In the genomic region with DNA sequence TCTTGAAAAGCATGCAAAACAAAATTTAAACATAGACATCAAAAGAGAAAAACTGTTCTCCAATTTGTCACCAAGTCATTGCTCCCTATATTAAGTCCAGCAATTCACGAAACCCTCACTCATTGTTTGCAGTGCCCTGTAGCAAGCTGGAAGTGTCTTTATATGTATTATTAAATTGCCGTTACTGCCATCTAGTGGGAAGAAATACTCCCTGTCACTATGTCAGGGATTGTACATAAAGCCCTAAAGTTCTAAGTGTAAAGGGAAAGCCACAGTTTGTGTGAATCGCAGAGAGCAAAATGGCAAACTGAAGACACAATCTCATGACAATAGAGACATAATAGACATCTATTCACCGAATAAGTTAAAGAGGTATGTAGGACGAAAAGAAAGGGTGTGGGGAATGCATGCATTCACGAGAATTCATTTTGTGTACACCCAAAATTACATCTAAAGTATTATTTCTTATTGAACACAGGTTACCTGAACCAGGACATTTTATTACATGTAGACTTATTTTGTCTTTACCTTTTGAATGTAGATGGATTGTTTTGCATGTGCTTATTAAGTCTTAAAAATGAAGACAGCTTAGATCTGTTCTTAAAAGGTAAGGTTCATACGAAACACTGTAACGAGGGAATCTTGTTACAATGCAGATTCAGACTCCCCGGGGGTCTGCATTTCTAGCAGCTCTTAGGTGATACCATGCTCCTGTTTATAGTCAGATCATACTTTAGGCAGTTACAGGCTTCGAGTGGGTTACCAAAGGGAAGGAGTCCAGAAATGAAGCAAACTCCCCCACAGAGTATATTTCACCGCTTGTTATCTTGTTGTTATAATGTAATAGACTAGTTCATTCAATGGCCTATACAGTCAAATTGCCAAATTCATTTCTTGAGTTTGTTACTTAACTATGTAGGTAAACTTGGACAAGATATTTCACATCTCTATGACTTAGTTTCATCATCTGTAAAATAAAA, we compare ENCODE assay signal across 8 cellular contexts.
A peak's percentile ranks its signal among the peaks of the same experiment; 100 is the strongest.
DNase-seq lines count a peak whose midpoint lies in the region; ATAC-seq, FAIRE-seq and TF ChIP-seq lines count a peak whose summit lies in the region.

No MANE protein-coding gene starts in this region.

- no peak for TF ChIP-seq POLR2A in spleen (IDR thresholded peaks at IDR 0.05)

- H3K36me3 ChIP-seq in spleen = no peaks in the 10 kb centered on the region

- H3K27ac ChIP-seq in spleen = no peak overlapping the region

- TF ChIP-seq CTCF in spleen (IDR thresholded peaks at IDR 0.05 in 8 of 11, conservative IDR thresholded peaks at IDR 0.05 in 3 of 11) = peak in 9 of 11 experiments; percentile 11 to 70 (median 51)

- peak; percentile 95 for ATAC-seq in HG03378 (IDR thresholded peaks at IDR 0.05; ENCODE audit: unreplicated experiment)

- no peak overlapping the region for H3K4me3 ChIP-seq in spleen

- no peaks in the 10 kb centered on the region for H3K27me3 ChIP-seq in spleen (replicated peaks in 1 of 7)

- intact Hi-C loops in spleen (cut with DNase I; ENCODE audit: low total_unique reads) = no loop called here

- no peaks in the 10 kb centered on the region for H3K4me1 ChIP-seq in spleen

- 55 to 68% (median 59%) methylated on average over 11 of the region's 11 CpGs for WGBS in spleen, 5 donors

- H3K9me3 ChIP-seq in spleen = no peaks in the 10 kb centered on the region

- FAIRE-seq in GM19239 (lab: Jason Lieb, UNC) = peak; percentile 72

- peak; percentile 82 for DNase-seq in DMS 273 (lab: John Stamatoyannopoulos, UW; ENCODE audit: unreplicated experiment)
- no peak for DNase-seq in GM19239 (ENCODE audit: insufficient read length, low spot score)
- peak; percentile 85 for DNase-seq in NCI-H345 (lab: John Stamatoyannopoulos, UW)
- DNase-seq in astrocyte of the hippocampus (ENCODE audit: low read depth, low spot score) = peak; percentile 87
- DNase-seq in iPS DF 4.7 (ENCODE audit: extremely low read depth, low spot score) = peak; percentile 41
- no peak for DNase-seq in spleen
- no peak for DNase-seq in activated naive CD4-positive, alpha-beta T cell (lab: John Stamatoyannopoulos, UW)

Comparison
In these comparisons a context has a peak if more than half of its experiments do, and no peak if none do; other contexts are left out.
1. DNase-seq: peak in DMS 273 (single experiment), NCI-H345 (single experiment), astrocyte of the hippocampus (single experiment) and iPS DF 4.7 (single experiment); none in GM19239 (single experiment), spleen (single experiment) and activated naive CD4-positive, alpha-beta T cell (0 of 4).